ENCODE assay signal across 19 cellular contexts in the genomic region with DNA sequence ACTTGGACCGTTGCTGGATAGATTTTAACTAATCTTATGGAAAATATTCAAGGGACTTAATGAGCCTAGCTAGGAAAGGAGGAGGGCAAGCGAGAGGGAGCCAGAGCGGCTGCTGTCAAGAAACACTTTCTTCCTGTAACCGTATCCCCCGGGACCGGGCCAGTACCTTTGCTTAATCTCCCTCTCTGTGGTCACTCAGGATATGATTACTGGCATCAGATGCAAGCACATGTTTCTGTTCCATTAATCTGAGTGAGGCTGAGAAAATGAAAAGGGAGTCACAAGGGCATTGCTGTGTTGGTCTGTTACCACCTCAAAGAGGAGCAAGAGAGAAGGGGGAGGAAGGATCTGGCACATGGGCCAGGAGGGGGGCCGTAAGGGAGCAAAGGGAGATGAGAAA.
"Had no signal": no experiment of that assay in that cellular context is flagged by ENCODE, and none has a peak within 500 bp of the region (broad histone marks: within the 10 kb centered on the region; RNA-seq: fewer than 3 reads in every experiment).

No MANE protein-coding gene starts in this region.

- H3K4me3 ChIP-seq: breast epithelium, coronary artery, gastroesophageal sphincter, lower lobe of right lung, right lobe of liver, tibial nerve, vagina had no signal

- DNase-seq: activated CD4-positive, alpha-beta memory T cell treated with anti-CD3 and anti-CD28 coated beads, Interleukin-2, amount 10 ng/mL, durations not matched to agents 7 days and 5 days; activated CD4-positive, alpha-beta T cell treated with anti-CD3 and anti-CD28 coated beads for 1 hour; activated CD8-positive, alpha-beta memory T cell treated with anti-CD3 and anti-CD28 coated beads, Interleukin-2, amount 50 U/mL, for 48 hours; activated naive CD4-positive, alpha-beta T cell treated with anti-CD3 and anti-CD28 coated beads, Interleukin-2, amount 50 U/mL, for 16 hours; effector CD8-positive, alpha-beta T cell; hippocampal formation; lower lobe of right lung; occipital lobe; right lobe of liver; T-helper 9 cell had no signal

- H3K27me3 ChIP-seq: breast epithelium, gastroesophageal sphincter, right lobe of liver, tibial nerve, vagina had no signal

- H3K27ac ChIP-seq: breast epithelium, coronary artery, gastroesophageal sphincter, lower lobe of right lung, right lobe of liver, tibial nerve, vagina had no signal

- H3K36me3 ChIP-seq: breast epithelium, gastroesophageal sphincter, lower lobe of right lung, right lobe of liver, tibial nerve, vagina had no signal

- H3K27me3 Mint-ChIP-seq: activated CD4-positive, alpha-beta memory T cell treated with anti-CD3 and anti-CD28 coated beads, Interleukin-2, amount 10 ng/mL, durations not matched to agents 7 days and 5 days had no signal

- H3K4me3 Mint-ChIP-seq: activated CD4-positive, alpha-beta memory T cell treated with anti-CD3 and anti-CD28 coated beads, Interleukin-2, amount 10 ng/mL, durations not matched to agents 7 days and 5 days; nephron; stimulated activated memory B cell treated with anti-CD40 and anti-IgM and Interleukin-4, amounts not matched to agents 10 μg/mL and 1 μg/mL and 100 μg/mL, for 72 hours had no signal

- H3K36me3 Mint-ChIP-seq: stimulated activated memory B cell treated with anti-CD40 and anti-IgM and Interleukin-4, amounts not matched to agents 10 μg/mL and 1 μg/mL and 100 μg/mL, for 72 hours had no signal

- H3K9me3 Mint-ChIP-seq: nephron; stimulated activated memory B cell treated with anti-CD40 and anti-IgM and Interleukin-4, amounts not matched to agents 10 μg/mL and 1 μg/mL and 100 μg/mL, for 72 hours had no signal

- H3K9me3 ChIP-seq: breast epithelium, lower lobe of right lung, right lobe of liver, vagina had no signal

- ATAC-seq: gastroesophageal sphincter; lower lobe of right lung; right lobe of liver; stimulated activated memory B cell treated with anti-CD40 and anti-IgM and Interleukin-4, amounts not matched to agents 10 μg/mL and 1 μg/mL and 100 μg/mL, for 72 hours had no signal

- H3K27ac Mint-ChIP-seq: activated T-helper 1 cell treated with anti-CD3 and anti-CD28 coated beads, Interleukin-12 subunit alpha, Interleukin-12 subunit beta, Interleukin-2, Interleukin-4 antibody, amounts not matched to agents 30 ng/mL and 10 ng/mL and 1 ng/mL, durations not matched to agents 14 hours and 24 hours and 36 hours; progenitor cell of endocrine pancreas; stimulated activated memory B cell treated with anti-CD40 and anti-IgM and Interleukin-4, amounts not matched to agents 10 μg/mL and 1 μg/mL and 100 μg/mL, for 72 hours had no signal

- H3K4me1 ChIP-seq: breast epithelium, right lobe of liver, vagina had no signal
